Comparison of ENCODE assay signal across 27 cellular contexts in genomic region chr19:10306327-10306726, GRCh38. TPM values are rescaled to one million over a fixed set of nuclear protein-coding genes. Genes with fewer than 3 reads are reported as not detected.
"Had no signal": no experiment of that assay in that cellular context is flagged by ENCODE, and none has a peak within 500 bp of the region (broad histone marks: within the 10 kb centered on the region; RNA-seq: fewer than 3 reads in every experiment).

No MANE protein-coding gene starts in this region.

- H3K4me1 ChIP-seq: left ventricle myocardium inferior, neural progenitor cell, sigmoid colon, stomach, testis, thyroid gland, transverse colon, upper lobe of left lung, vagina had no signal

- H3K9me3 ChIP-seq: left ventricle myocardium inferior, neutrophil, ovary, sigmoid colon, spleen, stomach, testis, thyroid gland, transverse colon, upper lobe of left lung, vagina had no signal

- H3K36me3 ChIP-seq: neural progenitor cell, neutrophil, ovary, thyroid gland, transverse colon, vagina had no signal

- H3K27me3 ChIP-seq: hepatocyte, neutrophil, ovary, sigmoid colon, testis, thyroid gland, upper lobe of left lung, vagina had no signal

- H2AFZ ChIP-seq: hepatocyte, neural progenitor cell had no signal

- H3K27ac ChIP-seq: hepatocyte, left ventricle myocardium inferior, neural progenitor cell, ovary, sigmoid colon, testis, thyroid gland, transverse colon, upper lobe of left lung, vagina had no signal

- H3K9ac ChIP-seq: neural progenitor cell had no signal

- DNase-seq: islet precursor cell; left ventricle myocardium inferior; mesendoderm; naive B cell; natural killer cell; nephron progenitor cell; occipital lobe; ovary; right cardiac atrium; sigmoid colon; small intestine; spleen; stimulated activated CD4-positive, alpha-beta T cell treated with anti-CD3 and anti-CD28 coated beads, Interleukin-4, amount 100 ng/mL, for 4 hours; stimulated activated CD8-positive, alpha-beta memory T cell treated with anti-CD3 and anti-CD28 coated beads, Interleukin-4, amount 100 ng/mL, for 48 hours; stimulated activated naive B cell treated with anti-CD40 and anti-IgM and Interleukin-4, amounts not matched to agents 10 μg/mL and 1 μg/mL and 100 μg/mL, for 72 hours; stimulated activated naive CD8-positive, alpha-beta T cell treated with anti-CD3 and anti-CD28 coated beads, Interleukin-15, Interleukin-2, amounts not matched to agents 100 U/mL and 50 U/mL, for 24 hours; stomach; testis; thyroid gland; transverse colon; upper lobe of left lung had no signal

- H3K79me2 ChIP-seq: hepatocyte had no signal

- H3K4me3 ChIP-seq: hepatocyte, left ventricle myocardium inferior, lung, neural progenitor cell, ovary, sigmoid colon, spleen, stomach, testis, thyroid gland, transverse colon, upper lobe of left lung, vagina had no signal

- FAIRE-seq: small intestine had no signal

- ATAC-seq: natural killer cell; right cardiac atrium; stimulated activated naive B cell treated with anti-CD40 and anti-IgM and Interleukin-4, amounts not matched to agents 10 μg/mL and 1 μg/mL and 100 μg/mL, for 72 hours; stimulated activated naive CD8-positive, alpha-beta T cell treated with anti-CD3 and anti-CD28 coated beads, Interleukin-15, Interleukin-2, amounts not matched to agents 100 U/mL and 50 U/mL, for 24 hours had no signal

- H3K4me2 ChIP-seq: hepatocyte, neural progenitor cell had no signal

RNA-seq across cellular contexts. Expression of gene ICAM5, which starts 16.6 kb away (rescaled TPM):
- total RNA-seq: progenitor cell of endocrine pancreas had no signal

RNA-seq across cellular contexts. Expression of gene ICAM4, which starts 19.6 kb away (rescaled TPM):
- total RNA-seq: progenitor cell of endocrine pancreas, sigmoid colon, vagina had no signal
